11 cellular contexts compared by ENCODE assay signal in the genomic region with DNA sequence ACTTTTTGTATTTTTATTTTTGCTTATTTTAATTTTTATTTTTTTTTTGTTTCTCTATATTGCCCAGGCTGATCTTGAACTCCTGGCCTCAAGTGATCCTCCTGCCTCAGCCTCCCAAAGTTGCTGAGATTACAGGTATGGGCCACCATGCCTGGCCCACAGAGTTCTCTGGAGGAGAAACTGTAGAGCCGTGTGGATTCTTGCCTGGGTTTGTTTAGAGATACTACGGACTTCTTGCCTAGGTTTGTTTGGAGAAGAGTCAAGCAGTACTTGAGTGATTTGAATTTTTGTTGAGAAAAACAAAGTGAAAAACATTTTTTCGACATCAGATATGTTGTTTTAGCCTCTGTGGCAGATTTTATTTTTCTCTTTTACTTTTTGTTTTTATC.
A peak's percentile ranks its signal among the peaks of the same experiment; 100 is the strongest.
DNase-seq lines count a peak whose midpoint lies in the region; ATAC-seq and TF ChIP-seq lines count a peak whose summit lies in the region.
"Had no signal": no experiment of that assay in that cellular context is flagged by ENCODE, and none has a peak within 500 bp of the region (broad histone marks: within the 10 kb centered on the region; RNA-seq: fewer than 3 reads in every experiment).

No MANE protein-coding gene starts in this region.

- H3K36me3 Mint-ChIP-seq in activated CD4-positive, alpha-beta T cell treated with anti-CD3 and anti-CD28 coated beads, Interleukin-2, amount 10 ng/mL, durations not matched to agents 24 days and 14 days (ENCODE audit: low read depth): peaks cover 5% of the 10 kb centered on the region

- no peaks in the 10 kb centered on the region for H3K4me1 ChIP-seq in breast epithelium
- peaks cover 16% of the 10 kb centered on the region for H3K4me1 ChIP-seq in suprapubic skin

- no peak for ATAC-seq in HG03342 (IDR thresholded peaks at IDR 0.05; ENCODE audit: unreplicated experiment)
- ATAC-seq: left colon had no signal

- H3K4me3 ChIP-seq in breast epithelium: peak overlapping the region in 2 of 3 donors; percentile 0 to 24
- H3K4me3 ChIP-seq in suprapubic skin: no peak overlapping the region
- H3K4me3 ChIP-seq: cardiac muscle cell had no signal

- intact Hi-C loops in activated CD4-positive, alpha-beta T cell treated with anti-CD3 and anti-CD28 coated beads, Interleukin-2, amount 10 ng/mL, durations not matched to agents 24 days and 14 days (cut with micrococcal nuclease): loop anchor here (1.0 to 5.0 kb wide), 9 partner anchors 30 to 326 kb away; partner anchors contain the start of gene CAMK1D
- intact Hi-C loops in breast epithelium (cut with DNase I; ENCODE audit: low total_unique reads): no loop called here

- H3K36me3 ChIP-seq in breast epithelium (no peaks in the 10 kb centered on the region), suprapubic skin (no peaks in the 10 kb centered on the region)
- H3K36me3 ChIP-seq: cardiac muscle cell had no signal

- H3K27ac ChIP-seq in breast epithelium (peak overlapping the region; percentile 5 to 58), suprapubic skin (peak overlapping the region; percentile 12)
- H3K27ac ChIP-seq: cardiac muscle cell had no signal

- WGBS in suprapubic skin: 59% methylated on average over 3 of the region's 3 CpGs

- H3K27ac Mint-ChIP-seq in activated CD4-positive, alpha-beta T cell treated with anti-CD3 and anti-CD28 coated beads, Interleukin-2, amount 10 ng/mL, durations not matched to agents 24 days and 14 days: peak overlapping the region; percentile 88

- no peak for TF ChIP-seq EP300 in suprapubic skin (IDR thresholded peaks at IDR 0.05)

- H3K9me3 ChIP-seq in breast epithelium (no peaks in the 10 kb centered on the region), suprapubic skin (no peaks in the 10 kb centered on the region)

- peaks cover under 1% of the 10 kb centered on the region for H3K9me3 Mint-ChIP-seq in activated CD4-positive, alpha-beta T cell treated with anti-CD3 and anti-CD28 coated beads, Interleukin-2, amount 10 ng/mL, durations not matched to agents 24 days and 14 days

- peaks cover 33% of the 10 kb centered on the region for H3K27me3 Mint-ChIP-seq in activated CD4-positive, alpha-beta T cell treated with anti-CD3 and anti-CD28 coated beads, Interleukin-2, amount 10 ng/mL, durations not matched to agents 24 days and 14 days

- TF ChIP-seq CTCF in breast epithelium (IDR thresholded peaks at IDR 0.05): no peak
- TF ChIP-seq CTCF in suprapubic skin (IDR thresholded peaks at IDR 0.05): no peak

- peak; percentile 65 for DNase-seq in activated CD4-positive, alpha-beta T cell treated with anti-CD3 and anti-CD28 coated beads, Interleukin-2, amount 10 ng/mL, durations not matched to agents 24 days and 14 days
- DNase-seq in activated CD4-positive, alpha-beta T cell treated with anti-CD3 and anti-CD28 coated beads for 1 hour: no peak
- peak; percentile 31 for DNase-seq in RPMI8226
- no peak for DNase-seq in breast epithelium (ENCODE audit: low spot score in 2 of 2)
- no peak for DNase-seq in suprapubic skin (ENCODE audit: low spot score in 2 of 2)
- no peak for DNase-seq in stimulated activated CD4-positive, alpha-beta T cell treated with anti-CD3 and anti-CD28 coated beads, Interleukin-4, amount 100 ng/mL, for 4 hours
- DNase-seq in T1000 (lab: John Stamatoyannopoulos, UW): no peak
- DNase-seq: left colon, NCI-H187 had no signal

- peak overlapping the region; percentile 74 for H3K4me3 Mint-ChIP-seq in activated CD4-positive, alpha-beta T cell treated with anti-CD3 and anti-CD28 coated beads, Interleukin-2, amount 10 ng/mL, durations not matched to agents 24 days and 14 days

- H3K4me1 Mint-ChIP-seq in activated CD4-positive, alpha-beta T cell treated with anti-CD3 and anti-CD28 coated beads, Interleukin-2, amount 10 ng/mL, durations not matched to agents 24 days and 14 days: peaks cover 27% of the 10 kb centered on the region

- no peak for TF ChIP-seq POLR2A in breast epithelium (IDR thresholded peaks at IDR 0.05)
- no peak for TF ChIP-seq POLR2A in suprapubic skin (IDR thresholded peaks at IDR 0.05)

- H3K27me3 ChIP-seq in breast epithelium: no peaks in the 10 kb centered on the region
- no peaks in the 10 kb centered on the region for H3K27me3 ChIP-seq in suprapubic skin
- H3K27me3 ChIP-seq: cardiac muscle cell had no signal

Comparison
In these comparisons a context has a peak if more than half of its experiments do, and no peak if none do; other contexts are left out.
1. DNase-seq: peak in activated CD4-positive, alpha-beta T cell treated with anti-CD3 and anti-CD28 coated beads, Interleukin-2, amount 10 ng/mL, durations not matched to agents 24 days and 14 days (single experiment) and RPMI8226 (single experiment); none in activated CD4-positive, alpha-beta T cell treated with anti-CD3 and anti-CD28 coated beads for 1 hour (single experiment), breast epithelium (0 of 2), suprapubic skin (0 of 2), stimulated activated CD4-positive, alpha-beta T cell treated with anti-CD3 and anti-CD28 coated beads, Interleukin-4, amount 100 ng/mL, for 4 hours (0 of 2) and T1000 (single experiment).